Comparison of ENCODE assay signal across 11 cellular contexts in genomic region chr2:181124499-181124898, GRCh38.
A peak's percentile ranks its signal among the peaks of the same experiment; 100 is the strongest.
DNase-seq lines count a peak whose midpoint lies in the region; ATAC-seq and TF ChIP-seq lines count a peak whose summit lies in the region.
"Had no signal": no experiment of that assay in that cellular context is flagged by ENCODE, and none has a peak within 500 bp of the region (broad histone marks: within the 10 kb centered on the region; RNA-seq: fewer than 3 reads in every experiment).

No MANE protein-coding gene starts in this region.

- H3K4me1 ChIP-seq in A673 (ENCODE audit: insufficient read depth, low read length, poor library complexity, severe bottlenecking) = peaks cover 5% of the 10 kb centered on the region
- no peaks in the 10 kb centered on the region for H3K4me1 ChIP-seq in left lung
- H3K4me1 ChIP-seq: neural progenitor cell had no signal

- H3K36me3 ChIP-seq in A673 (ENCODE audit: insufficient read depth, low read length, poor library complexity, severe bottlenecking) (no peaks in the 10 kb centered on the region), left lung (no peaks in the 10 kb centered on the region)
- H3K36me3 ChIP-seq: neural progenitor cell had no signal

- POLR2A ChIA-PET in A673 (lab: Charles Lee; ENCODE audit: low non-redundant PET) = no interaction called here
- POLR2A ChIA-PET in T-cell (lab: Charles Lee) = interaction anchor here (0.6 to 2.0 kb wide), 11 partner anchors 8 to 1122 kb away, joined by 3 to 10 read pairs (median 3); no protein-coding TSS in a partner anchor

- no peak for TF ChIP-seq CTCF in A673 (conservative IDR thresholded peaks at IDR 0.05; ENCODE audit: low read depth, low read length)
- TF ChIP-seq CTCF in fibroblast of pulmonary artery (IDR thresholded peaks at IDR 0.05; ENCODE audit: low read length, missing control alignments) = no peak
- no peak for TF ChIP-seq CTCF in left lung (IDR thresholded peaks at IDR 0.05)
- no peak for TF ChIP-seq CTCF in endothelial cell (IDR thresholded peaks at IDR 0.05; ENCODE audit: unreplicated experiment)

- H3K27ac ChIP-seq in A673 (ENCODE audit: low read depth, low read length, poor library complexity, severe bottlenecking) (no peak overlapping the region), left lung (peak overlapping the region in 1 of 2 donors; percentile 49)
- H3K27ac ChIP-seq: neural progenitor cell, VCaP had no signal

- H3K27me3 Mint-ChIP-seq in T-cell = no peaks in the 10 kb centered on the region
- no peaks in the 10 kb centered on the region for H3K27me3 Mint-ChIP-seq in endothelial cell (ENCODE audit: unreplicated experiment)

- CTCF ChIA-PET in A673 (lab: Charles Lee) = no interaction called here
- CTCF ChIA-PET in T-cell (lab: Charles Lee) = interaction anchor here (0.7 to 1.8 kb wide), 5 partner anchors 17 to 591 kb away, joined by 3 to 8 read pairs (median 3); no protein-coding TSS in a partner anchor

- H3K27ac Mint-ChIP-seq in T-cell (peak overlapping the region; percentile 96 to 100), endothelial cell (ENCODE audit: unreplicated experiment) (no peak overlapping the region)
- H3K27ac Mint-ChIP-seq: neural progenitor cell had no signal

- H3K27me3 ChIP-seq in A673 (replicated peaks; ENCODE audit: insufficient read depth, low read depth, low read length, poor library complexity) = no peaks in the 10 kb centered on the region
- H3K27me3 ChIP-seq in left lung = no peaks in the 10 kb centered on the region
- H3K27me3 ChIP-seq: neural progenitor cell had no signal

- H3K4me3 ChIP-seq in A673 (ENCODE audit: low read depth, low read length, poor library complexity, severe bottlenecking) (no peak overlapping the region), fibroblast of pulmonary artery (replicated peaks; ENCODE audit: low read depth, low read length) (no peak overlapping the region), left lung (no peak overlapping the region)
- H3K4me3 ChIP-seq: neural progenitor cell had no signal

- H3K4me1 Mint-ChIP-seq in T-cell = peaks cover 67 to 81% (median 72%) of the 10 kb centered on the region in 3 donors
- H3K4me1 Mint-ChIP-seq in endothelial cell (ENCODE audit: unreplicated experiment) = peaks cover 3% of the 10 kb centered on the region

- DNase-seq in A673 (ENCODE audit: low spot score) = peak; percentile 1
- DNase-seq in GM03348 (ENCODE audit: low spot score) = peak; percentile 5
- DNase-seq in T-cell = no peak
- peak; percentile 71 for DNase-seq in fibroblast of pulmonary artery (ENCODE audit: low read depth)
- no peak for DNase-seq in left lung
- DNase-seq in H4 (ENCODE audit: low spot score) = no peak
- DNase-seq in endothelial cell (ENCODE audit: low spot score) = no peak
- DNase-seq: NCI-H1436 had no signal

- peaks cover 0 to 7% (median 5%) of the 10 kb centered on the region in 3 donors for H3K9me3 Mint-ChIP-seq in T-cell
- no peaks in the 10 kb centered on the region for H3K9me3 Mint-ChIP-seq in endothelial cell (ENCODE audit: unreplicated experiment)
- H3K9me3 Mint-ChIP-seq: neural progenitor cell had no signal

- intact Hi-C loops in A673 (cut with micrococcal nuclease; ENCODE audit: unreplicated experiment) = no loop called here
- intact Hi-C loops in left lung (cut with DNase I) = no loop called here

- H3K9me3 ChIP-seq in A673 (ENCODE audit: low read depth, low read length, poor library complexity, severe bottlenecking) (no peaks in the 10 kb centered on the region), left lung (no peaks in the 10 kb centered on the region)

- H3K4me3 Mint-ChIP-seq in T-cell (peak overlapping the region; percentile 65 to 72 (median 70)), endothelial cell (ENCODE audit: unreplicated experiment) (no peak overlapping the region)
- H3K4me3 Mint-ChIP-seq: neural progenitor cell had no signal

- no TSS peak for BruUV-seq in A673 (replicated peaks; lab: Mats Ljungman, UMichigan)

- no peak for ATAC-seq in T-cell (replicated peaks in 1 of 4)
- no peak for ATAC-seq in GM21447 (IDR thresholded peaks at IDR 0.05; ENCODE audit: unreplicated experiment)
- no peak for ATAC-seq in left lung

- peaks cover 9% of the 10 kb centered on the region for H3K36me3 Mint-ChIP-seq in T-cell
- no peaks in the 10 kb centered on the region for H3K36me3 Mint-ChIP-seq in endothelial cell (ENCODE audit: low read depth, unreplicated experiment)
- H3K36me3 Mint-ChIP-seq: neural progenitor cell had no signal

Comparison
In these comparisons a context has a peak if more than half of its experiments do, and no peak if none do; other contexts are left out.
1. DNase-seq: peak in A673 (single experiment), GM03348 (single experiment) and fibroblast of pulmonary artery (single experiment); none in T-cell (0 of 34), left lung (0 of 2), H4 (single experiment) and endothelial cell (single experiment).